ENCODE assay signal across 13 cellular contexts in genomic region chr9:133584559-133585476, GRCh38. TPM values are rescaled to one million over a fixed set of nuclear protein-coding genes. Genes with fewer than 3 reads are reported as not detected.
DNase-seq lines count a peak whose midpoint lies in the region; ATAC-seq and TF ChIP-seq lines count a peak whose summit lies in the region.
"Had no signal": no experiment of that assay in that cellular context is flagged by ENCODE, and none has a peak within 500 bp of the region (broad histone marks: within the 10 kb centered on the region; RNA-seq: fewer than 3 reads in every experiment).

No MANE protein-coding gene starts in this region.

- H3K27me3 Mint-ChIP-seq in stimulated activated naive CD8-positive, alpha-beta T cell treated with anti-CD3 and anti-CD28 coated beads, Interleukin-15, amount 100 ng/mL, for 72 hours = peaks cover 72% of the 10 kb centered on the region

- H3K4me3 ChIP-seq in SK-N-SH (ENCODE audit: low read depth in 2 of 2, low read length in 1 of 2) (peak overlapping the region in 1 of 2 experiments; percentile 24; a peak in 1 of 4 replicates), right atrium auricular region (no peak overlapping the region), upper lobe of right lung (no peak overlapping the region), spleen (no peak overlapping the region)
- H3K4me3 ChIP-seq: A549 had no signal

- TF ChIP-seq EP300 in SK-N-SH (IDR thresholded peaks at IDR 0.05; ENCODE audit: borderline replicate concordance in 1 of 2, low read depth in 1 of 2, low read length in 1 of 2) = no peak; a peak in 1 of 4 replicates

- H3K27me3 ChIP-seq in SK-N-SH (ENCODE audit: insufficient read depth) (peaks cover 19% of the 10 kb centered on the region), right atrium auricular region (peaks cover 0 to 8% of the 10 kb centered on the region in 2 donors), upper lobe of right lung (peaks cover 27% of the 10 kb centered on the region), spleen (replicated peaks in 1 of 7) (peaks cover 0 to 73% (median 24%) of the 10 kb centered on the region in 7 donors)

- DNase-seq in SK-N-SH (peak; percentile 68), NCI-H774 (lab: John Stamatoyannopoulos, UW) (peak; percentile 69), right atrium auricular region (ENCODE audit: low spot score) (no peak), upper lobe of right lung (no peak), spleen (no peak)
- no peak for DNase-seq in stimulated activated naive CD8-positive, alpha-beta T cell treated with anti-CD3 and anti-CD28 coated beads, Interleukin-15, amount 100 ng/mL, for 72 hours
- DNase-seq: activated CD4-positive, alpha-beta T cell treated with anti-CD3 and anti-CD28 coated beads for 36 hours; NCI-H226 had no signal

- TF ChIP-seq POLR2A in spleen (IDR thresholded peaks at IDR 0.05) = no peak

- CTCF ChIA-PET in SK-N-SH (lab: Yijun Ruan, JAX) = interaction anchor here (0.9 to 9.1 kb wide), 13 partner anchors 12 to 158 kb away, joined by 3 to 102 read pairs (median 5); partner anchors contain the start of genes ADAMTSL2, DBH and FAM163B

- H3K27ac ChIP-seq in SK-N-SH (ENCODE audit: low read depth in 2 of 2, low read length in 1 of 2) (peak overlapping the region in 1 of 2 experiments; percentile 100; a peak in 2 of 4 replicates), right atrium auricular region (peak overlapping the region; percentile 47 to 76), upper lobe of right lung (peak overlapping the region; percentile 11), spleen (no peak overlapping the region)
- H3K27ac ChIP-seq: A549 had no signal

- no peaks in the 10 kb centered on the region for H4K20me1 ChIP-seq in SK-N-SH (ENCODE audit: insufficient read depth)

- peaks cover 23% of the 10 kb centered on the region for H3K4me1 Mint-ChIP-seq in stimulated activated naive CD8-positive, alpha-beta T cell treated with anti-CD3 and anti-CD28 coated beads, Interleukin-15, amount 100 ng/mL, for 72 hours

- no peak overlapping the region for H3K4me2 ChIP-seq in SK-N-SH
- H3K4me2 ChIP-seq: A549 had no signal

- POLR2A ChIA-PET in SK-N-SH (lab: Yijun Ruan, JAX) = interaction anchor here (0.8 to 5.1 kb wide), 11 partner anchors 12 to 115 kb away, joined by 3 to 94 read pairs (median 3); partner anchors contain the start of genes ADAMTSL2 and DBH

- H3K27ac Mint-ChIP-seq in stimulated activated naive CD8-positive, alpha-beta T cell treated with anti-CD3 and anti-CD28 coated beads, Interleukin-15, amount 100 ng/mL, for 72 hours = peak overlapping the region in 1 of 2 donors; percentile 50
- H3K27ac Mint-ChIP-seq: activated CD4-positive, alpha-beta T cell treated with anti-CD3 and anti-CD28 coated beads for 36 hours had no signal

- no peak overlapping the region for H2AFZ ChIP-seq in SK-N-SH (ENCODE audit: low read depth)

- intact Hi-C loops in upper lobe of right lung (cut with DNase I) = no loop called here
- intact Hi-C loops in spleen (cut with DNase I; ENCODE audit: low total_unique reads) = no loop called here

- TF ChIP-seq CTCF in SK-N-SH (IDR thresholded peaks at IDR 0.05) = no peak
- no peak for TF ChIP-seq CTCF in right atrium auricular region (IDR thresholded peaks at IDR 0.05)
- no peak for TF ChIP-seq CTCF in upper lobe of right lung (IDR thresholded peaks at IDR 0.05)
- no peak for TF ChIP-seq CTCF in spleen (IDR thresholded peaks at IDR 0.05 in 8 of 11, conservative IDR thresholded peaks at IDR 0.05 in 3 of 11)

- H3K4me3 Mint-ChIP-seq in stimulated activated naive CD8-positive, alpha-beta T cell treated with anti-CD3 and anti-CD28 coated beads, Interleukin-15, amount 100 ng/mL, for 72 hours = no peak overlapping the region
- H3K4me3 Mint-ChIP-seq: activated CD4-positive, alpha-beta T cell treated with anti-CD3 and anti-CD28 coated beads for 36 hours had no signal

- H3F3A ChIP-seq in SK-N-SH (replicated peaks; ENCODE audit: insufficient read depth) = no peaks in the 10 kb centered on the region

- H3K9me3 ChIP-seq in SK-N-SH = no peaks in the 10 kb centered on the region
- H3K9me3 ChIP-seq in right atrium auricular region = no peaks in the 10 kb centered on the region
- no peaks in the 10 kb centered on the region for H3K9me3 ChIP-seq in upper lobe of right lung
- no peaks in the 10 kb centered on the region for H3K9me3 ChIP-seq in spleen

- WGBS in SK-N-SH (ENCODE audit: low lambda C conversion rate) = 41% methylated on average over 26 of the region's 28 CpGs
- 11 to 15% (median 14%) methylated on average over 22 to 28 of the region's 28 CpGs for whole genome bisulfite sequencing in spleen, 5 donors

- H3K9me3 Mint-ChIP-seq in stimulated activated naive CD8-positive, alpha-beta T cell treated with anti-CD3 and anti-CD28 coated beads, Interleukin-15, amount 100 ng/mL, for 72 hours = peaks cover 5 to 8% of the 10 kb centered on the region in 2 donors

- no peak; the same call in 1 of the 2 replicates for TF ChIP-seq RAD21 in SK-N-SH (IDR thresholded peaks at IDR 0.05; ENCODE audit: low read length)

- no peak overlapping the region for H3K9ac ChIP-seq in SK-N-SH

- ATAC-seq in SK-N-SH treated with all-trans-retinoic acid at 6 μM for 48 hours (no peak; the same call in 2 of the 3 replicates), upper lobe of right lung (peak; percentile 29), GM21737 (IDR thresholded peaks at IDR 0.05; ENCODE audit: unreplicated experiment) (no peak)
- ATAC-seq in stimulated activated naive CD8-positive, alpha-beta T cell treated with anti-CD3 and anti-CD28 coated beads, Interleukin-15, amount 100 ng/mL, for 72 hours = no peak
- ATAC-seq: A549; activated CD4-positive, alpha-beta T cell treated with anti-CD3 and anti-CD28 coated beads for 36 hours had no signal

- peaks cover 0 to 80% of the 10 kb centered on the region in 2 experiments; a peak in 3 of 4 replicates for H3K4me1 ChIP-seq in SK-N-SH (ENCODE audit: control insufficient read depth in 1 of 2, insufficient read depth in 2 of 2, low read depth in 1 of 2, low read length in 1 of 2)
- peaks cover 0 to 46% of the 10 kb centered on the region in 2 donors for H3K4me1 ChIP-seq in right atrium auricular region
- peaks cover 20% of the 10 kb centered on the region for H3K4me1 ChIP-seq in upper lobe of right lung
- H3K4me1 ChIP-seq in spleen = peaks cover 0 to 23% (median 16%) of the 10 kb centered on the region in 6 donors
- H3K4me1 ChIP-seq: A549 had no signal

- H3K79me2 ChIP-seq in SK-N-SH (ENCODE audit: insufficient read depth) = no peaks in the 10 kb centered on the region

- H3K9me2 ChIP-seq in SK-N-SH = no peaks in the 10 kb centered on the region

- H3K36me3 ChIP-seq in SK-N-SH (replicated peaks in 1 of 2; ENCODE audit: control insufficient read depth in 1 of 2, insufficient read depth in 2 of 2, low read length in 1 of 2) (no peaks in the 10 kb centered on the region), right atrium auricular region (no peaks in the 10 kb centered on the region), upper lobe of right lung (no peaks in the 10 kb centered on the region), spleen (no peaks in the 10 kb centered on the region)

TF ChIP-seq in SK-N-SH, 30 proteins besides CTCF, POLR2A, EP300 and RAD21 (continues in another document):
- peak; percentile 47; the same call in 1 of the 2 replicates for TF ChIP-seq FOXJ3 (CRISPR knock-in tag; IDR thresholded peaks at IDR 0.05)
- TF ChIP-seq SIN3A (IDR thresholded peaks at IDR 0.05; ENCODE audit: borderline replicate concordance, low read depth, low read length) = no peak
- peak; percentile 20; the same call in 1 of the 2 replicates for TF ChIP-seq MXI1 (IDR thresholded peaks at IDR 0.05; ENCODE audit: low read depth, low read length)
- peak; percentile 31; the same call in 1 of the 2 replicates for TF ChIP-seq RCOR1 (IDR thresholded peaks at IDR 0.05; ENCODE audit: low read length)

TF ChIP-seq in SK-N-SH treated with all-trans-retinoic acid at 6 μM for 48 hours, 23 proteins besides CTCF, POLR2A, EP300 and RAD21 (continues in another document):
- TF ChIP-seq OSR1 (CRISPR knock-in tag; IDR thresholded peaks at IDR 0.05) = no peak
- TF ChIP-seq TCF4 (CRISPR knock-in tag; IDR thresholded peaks at IDR 0.05; ENCODE audit: borderline replicate concordance) = no peak
- no peak for TF ChIP-seq ARNTL (CRISPR knock-in tag; IDR thresholded peaks at IDR 0.05; ENCODE audit: borderline replicate concordance, low read depth)
- TF ChIP-seq CSDC2 (CRISPR knock-in tag; IDR thresholded peaks at IDR 0.05) = no peak
- TF ChIP-seq PATZ1 (CRISPR knock-in tag; IDR thresholded peaks at IDR 0.05; ENCODE audit: borderline replicate concordance) = no peak

RNA-seq across cellular contexts. Expression of gene FAM163B, which starts 24.4 kb away (rescaled TPM):
- polyA plus RNA-seq in SK-N-SH (2012; rRNA removed) (0.05 and 0.15 TPM in 2 replicates), spleen (under 1 TPM in 1 of 3 donors, not detected in 2; 0.11 TPM)
- polyA plus RNA-seq in SK-N-SH (2012; cell fraction: cytosol; rRNA removed) = 0.12 and 0.16 TPM in 2 replicates
- polyA plus RNA-seq in SK-N-SH (2012; cell fraction: nucleus; rRNA removed) = 0.21 and 0.36 TPM in 2 replicates
- total RNA-seq in right atrium auricular region (1 to 10 TPM in 1 of 2 donors, not detected in 1; 1.7 TPM), upper lobe of right lung (not detected), spleen (1 to 10 TPM in 1 of 7 donors, under 1 TPM in 1, not detected in 5; 0.52 to 1.0 TPM)
- total RNA-seq: activated CD4-positive, alpha-beta T cell treated with anti-CD3 and anti-CD28 coated beads for 36 hours; myocyte had no signal
- polyA plus RNA-seq: A549, adipose tissue had no signal

RNA-seq across cellular contexts. Expression of gene ADAMTSL2, which starts 50.3 kb away (rescaled TPM):
- 0.21 and 0.31 TPM in 2 replicates for polyA plus RNA-seq in SK-N-SH (2012; rRNA removed)
- 0.08 and 0.28 TPM in 2 replicates for polyA plus RNA-seq in SK-N-SH (2012; cell fraction: cytosol; rRNA removed)
- 0.27 and 0.68 TPM in 2 replicates for polyA plus RNA-seq in SK-N-SH (2012; cell fraction: nucleus; rRNA removed)
- total RNA-seq in right atrium auricular region = 10 to 100 TPM in 1 of 2 donors, 1 to 10 TPM in 1; 4.9 to 27.7 TPM
- 17.4 TPM for total RNA-seq in upper lobe of right lung
- 10 to 100 TPM in 1 of 7 donors, 1 to 10 TPM in 6; 1.6 to 10.1 (median 4.1) TPM for total RNA-seq in spleen
- polyA plus RNA-seq in spleen = 10 to 100 TPM in 1 of 3 donors, 1 to 10 TPM in 2; 3.0 to 11.7 (median 4.5) TPM
- polyA plus RNA-seq: A549 had no signal

RNA-seq across cellular contexts. Expression of gene DBH, which starts 51.3 kb away (rescaled TPM):
- 0.92 and 1.2 TPM in 2 replicates for polyA plus RNA-seq in SK-N-SH (2012; rRNA removed)
- polyA plus RNA-seq in SK-N-SH (2012; cell fraction: cytosol; rRNA removed) = 1.5 and 3.8 TPM in 2 replicates
- 1.5 and 2.0 TPM in 2 replicates for polyA plus RNA-seq in SK-N-SH (2012; cell fraction: nucleus; rRNA removed)
- not detected for total RNA-seq in right atrium auricular region
- total RNA-seq in upper lobe of right lung = not detected
- 1 to 10 TPM in 1 of 7 donors, under 1 TPM in 4, not detected in 2; 0.27 to 1.2 (median 0.57) TPM for total RNA-seq in spleen
- polyA plus RNA-seq in spleen = under 1 TPM; 0.03 to 0.26 (median 0.16) TPM
- total RNA-seq: activated CD4-positive, alpha-beta T cell treated with anti-CD3 and anti-CD28 coated beads for 36 hours had no signal
- polyA plus RNA-seq: A549 had no signal

Comparison
In these comparisons a context has a peak if more than half of its experiments do, and no peak if none do; other contexts are left out.
1. DNase-seq: peak in SK-N-SH (single experiment) and NCI-H774 (single experiment); none in right atrium auricular region (single experiment), upper lobe of right lung (single experiment), stimulated activated naive CD8-positive, alpha-beta T cell treated with anti-CD3 and anti-CD28 coated beads, Interleukin-15, amount 100 ng/mL, for 72 hours (0 of 2) and spleen (single experiment).
2. H3K27ac ChIP-seq: peak in right atrium auricular region (2 of 2) and upper lobe of right lung (single experiment); none in spleen (0 of 8).